18 cellular contexts compared by ENCODE assay signal in the genomic region with DNA sequence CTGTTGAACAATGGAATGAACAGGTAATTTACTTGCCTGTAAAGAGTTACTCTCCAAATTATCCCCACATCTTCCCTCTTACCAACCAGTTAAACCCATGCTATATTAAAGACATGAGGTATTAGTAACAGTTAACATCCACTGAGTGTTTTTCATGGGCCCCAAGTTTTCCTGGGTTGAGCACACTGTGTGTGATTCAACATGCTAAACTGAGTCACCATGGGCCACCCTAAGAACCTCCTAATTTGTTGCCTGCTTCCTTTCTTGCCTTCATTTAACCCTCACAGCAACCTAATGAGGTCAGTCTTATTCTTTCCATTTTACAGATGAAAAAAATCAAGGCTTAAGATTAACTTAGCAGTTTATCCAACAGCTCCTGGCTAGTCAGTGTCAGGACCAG.
"Had no signal": no experiment of that assay in that cellular context is flagged by ENCODE, and none has a peak within 500 bp of the region (broad histone marks: within the 10 kb centered on the region; RNA-seq: fewer than 3 reads in every experiment).

No MANE protein-coding gene starts in this region.

- H3K27me3 ChIP-seq: neural progenitor cell, ovary had no signal

- H3K9me3 Mint-ChIP-seq: activated T-cell treated with anti-CD3 and anti-CD28 coated beads, Interleukin-2, amount 50 U/mL, for 24 hours; mesothelial cell of epicardium; neural progenitor cell; stimulated activated memory B cell treated with anti-CD40 and anti-IgM and Interleukin-4, amounts not matched to agents 10 μg/mL and 1 μg/mL and 100 μg/mL, for 72 hours had no signal

- DNase-seq: activated CD4-positive, alpha-beta T cell treated with anti-CD3 and anti-CD28 coated beads, Interleukin-2, amount 50 U/mL, for 48 hours; activated CD4-positive, CD25-positive, alpha-beta regulatory T cell; activated CD8-positive, alpha-beta memory T cell treated with anti-CD3 and anti-CD28 coated beads, Interleukin-2, amount 10 ng/mL, durations not matched to agents 7 days and 5 days; activated gamma-delta T cell treated with Interleukin-2 at 50 U/mL for 16 hours; activated T-cell treated with anti-CD3 and anti-CD28 coated beads, Interleukin-2, amount 50 U/mL, for 24 hours; central memory CD4-positive, alpha-beta T cell; dermis blood vessel endothelial cell; foreskin melanocyte; kidney; lower lobe of right lung; ovary; SK-N-SH; T-helper 1 cell; trophoblast cell had no signal

- H3K4me1 ChIP-seq: neural progenitor cell had no signal

- H3K27ac Mint-ChIP-seq: activated CD8-positive, alpha-beta memory T cell treated with anti-CD3 and anti-CD28 coated beads, Interleukin-2, amount 10 ng/mL, durations not matched to agents 7 days and 5 days; activated T-cell treated with anti-CD3 and anti-CD28 coated beads, Interleukin-2, amount 50 U/mL, for 24 hours; mesothelial cell of epicardium; neural progenitor cell; stimulated activated memory B cell treated with anti-CD40 and anti-IgM and Interleukin-4, amounts not matched to agents 10 μg/mL and 1 μg/mL and 100 μg/mL, for 72 hours had no signal

- H3K4me2 ChIP-seq: neural progenitor cell, SK-N-SH had no signal

- H3K9ac ChIP-seq: neural progenitor cell, SK-N-SH had no signal

- H3K36me3 Mint-ChIP-seq: activated CD8-positive, alpha-beta memory T cell treated with anti-CD3 and anti-CD28 coated beads, Interleukin-2, amount 10 ng/mL, durations not matched to agents 7 days and 5 days; mesothelial cell of epicardium; neural progenitor cell; stimulated activated memory B cell treated with anti-CD40 and anti-IgM and Interleukin-4, amounts not matched to agents 10 μg/mL and 1 μg/mL and 100 μg/mL, for 72 hours had no signal

- ATAC-seq: activated CD8-positive, alpha-beta memory T cell treated with anti-CD3 and anti-CD28 coated beads, Interleukin-2, amount 10 ng/mL, durations not matched to agents 7 days and 5 days; stimulated activated memory B cell treated with anti-CD40 and anti-IgM and Interleukin-4, amounts not matched to agents 10 μg/mL and 1 μg/mL and 100 μg/mL, for 72 hours had no signal

- H3K4me3 ChIP-seq: lower lobe of right lung, neural progenitor cell, ovary, skin epidermis had no signal

- H3K27ac ChIP-seq: neural progenitor cell, ovary had no signal

- H3K36me3 ChIP-seq: neural progenitor cell, ovary had no signal

- H3K4me1 Mint-ChIP-seq: stimulated activated memory B cell treated with anti-CD40 and anti-IgM and Interleukin-4, amounts not matched to agents 10 μg/mL and 1 μg/mL and 100 μg/mL, for 72 hours had no signal

- H3K4me3 Mint-ChIP-seq: activated CD8-positive, alpha-beta memory T cell treated with anti-CD3 and anti-CD28 coated beads, Interleukin-2, amount 10 ng/mL, durations not matched to agents 7 days and 5 days; activated T-cell treated with anti-CD3 and anti-CD28 coated beads, Interleukin-2, amount 50 U/mL, for 24 hours; mesothelial cell of epicardium; neural progenitor cell; stimulated activated memory B cell treated with anti-CD40 and anti-IgM and Interleukin-4, amounts not matched to agents 10 μg/mL and 1 μg/mL and 100 μg/mL, for 72 hours had no signal

- H3K9me3 ChIP-seq: lower lobe of right lung, ovary, SK-N-SH had no signal
